In the genomic region with DNA sequence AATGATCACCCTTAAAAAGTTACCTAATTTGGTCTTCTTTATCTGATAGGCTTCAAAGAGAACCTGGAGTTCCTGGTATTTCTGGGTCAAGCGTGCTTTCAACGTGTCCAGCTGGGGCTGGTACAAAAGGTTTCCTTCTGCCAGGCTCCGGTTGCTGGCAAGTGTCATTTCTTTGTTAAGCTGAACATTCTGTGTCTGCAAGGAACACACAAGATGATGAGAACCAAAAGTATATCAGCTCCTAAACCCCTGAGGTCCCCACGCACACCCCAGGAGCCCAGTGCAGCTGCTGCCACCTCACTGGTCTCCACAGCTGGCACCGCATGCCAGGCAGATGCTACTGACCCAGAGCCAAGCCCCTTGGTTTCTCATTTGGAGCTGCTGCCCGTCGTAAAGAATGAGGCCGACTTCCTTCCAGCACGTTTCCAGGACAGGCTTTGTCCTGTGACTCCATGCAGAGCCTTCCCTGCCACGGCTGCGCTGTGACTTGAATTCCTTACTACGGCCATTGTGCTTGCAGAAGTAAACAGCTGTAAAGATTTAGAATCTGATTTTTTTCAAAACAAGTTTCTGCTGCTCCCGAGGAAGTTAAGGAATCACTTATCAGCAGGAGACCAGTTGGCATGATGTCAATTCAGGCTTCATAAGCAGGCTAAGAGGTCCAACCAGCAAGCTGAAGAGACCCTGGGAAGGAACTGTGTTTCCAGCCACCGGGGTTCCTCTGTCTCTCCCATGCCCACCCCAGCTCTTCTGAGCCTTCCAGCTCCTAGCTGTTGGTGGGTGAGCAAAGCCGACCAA, we compare ENCODE assay signal across 8 cellular contexts. TPM values are rescaled to one million over a fixed set of nuclear protein-coding genes. Genes with fewer than 3 reads are reported as not detected.
DNase-seq lines count a peak whose midpoint lies in the region; ATAC-seq and TF ChIP-seq lines count a peak whose summit lies in the region.

No MANE protein-coding gene starts in this region.

- H3K4me3 ChIP-seq in GM06990 (replicated peaks; ENCODE audit: low read depth, low read length) (peak overlapping the region; percentile 34), skeletal muscle cell (ENCODE audit: low read depth, low read length) (peak overlapping the region; percentile 37)

- H3K27me3 ChIP-seq in GM06990 (replicated peaks; ENCODE audit: control insufficient read depth, insufficient read depth, low read length), result no peaks in the 10 kb centered on the region

- TF ChIP-seq CTCF in GM06990 (IDR thresholded peaks at IDR 0.05; ENCODE audit: insufficient read depth, low read length, poor library complexity, severe bottlenecking) (no peak), VCaP (conservative IDR thresholded peaks at IDR 0.05) (no peak)

- H3K27ac ChIP-seq in VCaP, result peak overlapping the region; percentile 99

- H3K36me3 ChIP-seq in GM06990 (ENCODE audit: control insufficient read depth, insufficient read depth, low read length), result peaks cover 7% of the 10 kb centered on the region

- no peak for DNase-seq in GM06990 (ENCODE audit: extremely low read depth, insufficient read length)
- peak; percentile 81 for DNase-seq in cardiac septum (ENCODE audit: low spot score)
- no peak for DNase-seq in skeletal muscle cell (ENCODE audit: low read depth)
- no peak for DNase-seq in MV-4-11 (lab: John Stamatoyannopoulos, UW)

- intact Hi-C loops in cardiac septum (cut with DNase I), result no loop called here

- ATAC-seq in HG03354 (IDR thresholded peaks at IDR 0.05; ENCODE audit: poor library complexity, severe bottlenecking, unreplicated experiment) (no peak), HG02981 (IDR thresholded peaks at IDR 0.05; ENCODE audit: unreplicated experiment) (no peak), HG02884 (IDR thresholded peaks at IDR 0.05; ENCODE audit: unreplicated experiment) (no peak)

RNA-seq across cellular contexts. Expression of gene VPS37B, which starts 24.9 kb away (rescaled TPM):
- 16.8 TPM for total RNA-seq in cardiac septum

RNA-seq across cellular contexts. Expression of gene HIP1R, which starts 35.8 kb away (rescaled TPM):
- total RNA-seq in cardiac septum, result 16.6 TPM
